In genomic region chrX:119478504-119478903, GRCh38 we compare ENCODE assay signal across 21 cellular contexts. TPM values are rescaled to one million over a fixed set of nuclear protein-coding genes. Genes with fewer than 3 reads are reported as not detected.
A peak's percentile ranks its signal among the peaks of the same experiment; 100 is the strongest.
DNase-seq lines count a peak whose midpoint lies in the region; ATAC-seq and TF ChIP-seq lines count a peak whose summit lies in the region.
"Had no signal": no experiment of that assay in that cellular context is flagged by ENCODE, and none has a peak within 500 bp of the region (broad histone marks: within the 10 kb centered on the region; RNA-seq: fewer than 3 reads in every experiment).

No MANE protein-coding gene starts in this region.

- H3K79me2 ChIP-seq in OCI-LY7 (ENCODE audit: insufficient read depth, low read depth, low read length) = no peaks in the 10 kb centered on the region

- CTCF ChIA-PET in OCI-LY7 (lab: Charles Lee; ENCODE audit: unreplicated experiment) = no interaction called here

- H3K36me3 ChIP-seq in BLaER1 treated with 17β-estradiol and CSF1 and Interleukin-3, amounts not matched to agents 10 nM and 100 nM = no peaks in the 10 kb centered on the region
- H3K36me3 ChIP-seq in gastrocnemius medialis (no peaks in the 10 kb centered on the region), OCI-LY7 (ENCODE audit: insufficient read depth, low read length) (no peaks in the 10 kb centered on the region)
- H3K36me3 ChIP-seq: thyroid gland had no signal

- intact Hi-C loops in gastrocnemius medialis (cut with DNase I; ENCODE audit: low total_unique reads) (no loop called here), OCI-LY7 (cut with micrococcal nuclease; ENCODE audit: unreplicated experiment) (no loop called here)

- H3K9ac ChIP-seq in BLaER1 treated with 17β-estradiol and CSF1 and Interleukin-3, amounts not matched to agents 10 nM and 100 nM = no peak overlapping the region

- no peak overlapping the region for H3K4me3 ChIP-seq in BLaER1 treated with 17β-estradiol and CSF1 and Interleukin-3, amounts not matched to agents 10 nM and 100 nM
- H3K4me3 ChIP-seq in fibroblast of villous mesenchyme (ENCODE audit: low read depth, low read length) (peak overlapping the region; percentile 50), gastrocnemius medialis (no peak overlapping the region), OCI-LY7 (ENCODE audit: low read depth, low read length, poor library complexity, severe bottlenecking) (no peak overlapping the region)
- H3K4me3 ChIP-seq: GM12878, GM23338, thyroid gland had no signal

- DNase-seq in NCI-H524 treated with DMSO at 0.1 percent for 48 hours (lab: John Stamatoyannopoulos, UW) = peak; percentile 44
- DNase-seq in fibroblast of villous mesenchyme (ENCODE audit: low read depth) = no peak
- DNase-seq in gastrocnemius medialis = no peak
- no peak for DNase-seq in OCI-LY7 (ENCODE audit: low spot score)
- DNase-seq in mucosa of gallbladder (ENCODE audit: low spot score) = no peak
- DNase-seq in HPDE6-E6E7 (ENCODE audit: extremely low spot score) = no peak
- DNase-seq: activated CD4-positive, alpha-beta T cell treated with anti-CD3 and anti-CD28 coated beads, Interleukin-2, amount 50 U/mL, for 48 hours; activated CD4-positive, CD25-positive, alpha-beta regulatory T cell; activated naive CD4-positive, alpha-beta T cell treated with anti-CD3 and anti-CD28 coated beads for 36 hours; foreskin melanocyte; naive thymus-derived CD4-positive, alpha-beta T cell; NCI-H1048; NCI-H1694 treated with DMSO at 0.1 percent for 48 hours; RPMI8226; T-helper 1 cell; thyroid gland had no signal

- H4K20me1 ChIP-seq in BLaER1 treated with 17β-estradiol and CSF1 and Interleukin-3, amounts not matched to agents 10 nM and 100 nM = no peaks in the 10 kb centered on the region
- H4K20me1 ChIP-seq in OCI-LY7 (ENCODE audit: insufficient read depth, low read length) = no peaks in the 10 kb centered on the region

- ATAC-seq in gastrocnemius medialis = no peak
- ATAC-seq: esophagus mucosa; GM23338; naive thymus-derived CD4-positive, alpha-beta T cell had no signal

- no peak overlapping the region for H2AFZ ChIP-seq in OCI-LY7 (ENCODE audit: low read length)
- H2AFZ ChIP-seq: GM23338 had no signal

- H3K27ac ChIP-seq in BLaER1 treated with 17β-estradiol and CSF1 and Interleukin-3, amounts not matched to agents 10 nM and 100 nM = peak overlapping the region in 6 of 11 experiments; percentile 33 to 71 (median 57); a peak in 11 of 22 replicates
- H3K27ac ChIP-seq in gastrocnemius medialis (peak overlapping the region; percentile 71 to 79 (median 73)), OCI-LY7 (ENCODE audit: low read depth, low read length, poor library complexity, severe bottlenecking) (no peak overlapping the region)
- H3K27ac ChIP-seq: HL-60, thyroid gland had no signal

- H3K4me1 ChIP-seq in BLaER1 treated with 17β-estradiol and CSF1 and Interleukin-3, amounts not matched to agents 10 nM and 100 nM = peaks cover 20 to 36% (median 26%) of the 10 kb centered on the region in 10 experiments
- peaks cover 0 to 4% of the 10 kb centered on the region in 2 donors for H3K4me1 ChIP-seq in gastrocnemius medialis
- peaks cover 11% of the 10 kb centered on the region for H3K4me1 ChIP-seq in OCI-LY7 (ENCODE audit: insufficient read depth, low read length, poor library complexity, severe bottlenecking)
- H3K4me1 ChIP-seq: thyroid gland had no signal

- no peak for TF ChIP-seq POLR2A in gastrocnemius medialis (IDR thresholded peaks at IDR 0.05)

- no TSS peak for BruUV-seq in OCI-LY7 (replicated peaks; lab: Mats Ljungman, UMichigan)

- TF ChIP-seq CTCF in fibroblast of villous mesenchyme (IDR thresholded peaks at IDR 0.05; ENCODE audit: insufficient read depth, low read depth, low read length) (no peak), gastrocnemius medialis (IDR thresholded peaks at IDR 0.05 in 4 of 5, conservative IDR thresholded peaks at IDR 0.05 in 1 of 5) (no peak), OCI-LY7 (conservative IDR thresholded peaks at IDR 0.05; ENCODE audit: low read length) (no peak)

- peak overlapping the region in 9 of 11 experiments; percentile 45 to 68 (median 56); a peak in 15 of 22 replicates for H3K4me2 ChIP-seq in BLaER1 treated with 17β-estradiol and CSF1 and Interleukin-3, amounts not matched to agents 10 nM and 100 nM
- H3K4me2 ChIP-seq in OCI-LY7 (ENCODE audit: low read length) = no peak overlapping the region
- H3K4me2 ChIP-seq: GM23338 had no signal

- in situ Hi-C loops in gastrocnemius medialis (cut with MboI; ENCODE audit: low sequenced_read_pairs in 4 of 4) = no loop called here

- H3K9me2 ChIP-seq in OCI-LY7 (ENCODE audit: insufficient read depth, low read length) = no peaks in the 10 kb centered on the region

- H3K27me3 ChIP-seq in BLaER1 treated with 17β-estradiol and CSF1 and Interleukin-3, amounts not matched to agents 10 nM and 100 nM = no peaks in the 10 kb centered on the region
- no peaks in the 10 kb centered on the region for H3K27me3 ChIP-seq in gastrocnemius medialis
- H3K27me3 ChIP-seq: thyroid gland had no signal

- H3K9me3 ChIP-seq in BLaER1 treated with 17β-estradiol and CSF1 and Interleukin-3, amounts not matched to agents 10 nM and 100 nM (replicated peaks in 1 of 11) = no peaks in the 10 kb centered on the region
- H3K9me3 ChIP-seq in gastrocnemius medialis (no peaks in the 10 kb centered on the region), OCI-LY7 (ENCODE audit: low read length) (no peaks in the 10 kb centered on the region)
- H3K9me3 ChIP-seq: thyroid gland had no signal

- POLR2A ChIA-PET in OCI-LY7 (lab: Charles Lee) = interaction anchor here (0.6 to 0.9 kb wide), 2 partner anchors 52 to 110 kb away, joined by 3 read pairs; no protein-coding TSS in a partner anchor

RNA-seq across cellular contexts. Expression of gene SLC25A5, which starts 10.3 kb away (rescaled TPM):
- total RNA-seq in fibroblast of villous mesenchyme = 125 and 130 TPM in 2 replicates
- 10 to 100 TPM; 38.2 to 65.3 (median 52.2) TPM for total RNA-seq in gastrocnemius medialis
- total RNA-seq in OCI-LY7 (2014; rRNA removed; shearing (Covaris generic)) = 203 and 231 TPM in 2 replicates
- total RNA-seq in OCI-LY7 (2022) = 525 and 531 TPM in 2 replicates
- 257 TPM for total RNA-seq in mucosa of gallbladder
